8 cellular contexts compared by ENCODE assay signal in genomic region chr2:113217455-113218282, GRCh38. TPM values are rescaled to one million over a fixed set of nuclear protein-coding genes. Genes with fewer than 3 reads are reported as not detected.
DNase-seq lines count a peak whose midpoint lies in the region; ATAC-seq and TF ChIP-seq lines count a peak whose summit lies in the region.
"Had no signal": no experiment of that assay in that cellular context is flagged by ENCODE, and none has a peak within 500 bp of the region (broad histone marks: within the 10 kb centered on the region; RNA-seq: fewer than 3 reads in every experiment).

No MANE protein-coding gene starts in this region.

- peak overlapping the region; percentile 51 for H3K9ac ChIP-seq in Loucy (ENCODE audit: low read depth, low read length, poor library complexity, severe bottlenecking)

- peak overlapping the region; percentile 1; the same call in 1 of the 2 replicates for H2AFZ ChIP-seq in Loucy (ENCODE audit: low read length)

- no peaks in the 10 kb centered on the region for H3K27me3 ChIP-seq in Loucy (ENCODE audit: insufficient read depth, low read length, poor library complexity, severe bottlenecking)
- H3K27me3 ChIP-seq in lung (ENCODE audit: control insufficient read depth, insufficient read depth), result no peaks in the 10 kb centered on the region
- H3K27me3 ChIP-seq in thyroid gland, result no peaks in the 10 kb centered on the region

- H3K36me3 ChIP-seq in Loucy (ENCODE audit: insufficient read depth, low read length) (no peaks in the 10 kb centered on the region), lung (ENCODE audit: control insufficient read depth in 2 of 2, insufficient read depth in 2 of 2, low read length in 2 of 2) (no peaks in the 10 kb centered on the region), thyroid gland (peaks cover 23 to 28% of the 10 kb centered on the region in 2 donors)

- peak in 1 of 2 donors; percentile 42 for TF ChIP-seq POLR2A in thyroid gland (IDR thresholded peaks at IDR 0.05)

- H3K4me2 ChIP-seq in Loucy (ENCODE audit: low read depth, low read length, poor library complexity, severe bottlenecking), result peak overlapping the region; percentile 56

- H3K4me3 ChIP-seq in Loucy (ENCODE audit: low read length, poor library complexity, severe bottlenecking) (peak overlapping the region; percentile 22), lung (no peak overlapping the region), thyroid gland (replicated peaks in 1 of 3) (no peak overlapping the region)

- H3K27me3 Mint-ChIP-seq in chondrocyte (ENCODE audit: low read depth), result no peaks in the 10 kb centered on the region

- H3K9me3 ChIP-seq in Loucy (ENCODE audit: insufficient read depth, low read depth, low read length) (no peaks in the 10 kb centered on the region), lung (ENCODE audit: control insufficient read depth in 2 of 2, insufficient read depth in 1 of 2, low read length in 1 of 2) (no peaks in the 10 kb centered on the region), thyroid gland (no peaks in the 10 kb centered on the region)

- DNase-seq in chondrocyte (ENCODE audit: low spot score), result no peak
- no peak for DNase-seq in lung (ENCODE audit: low spot score)
- peak; percentile 62 to 68 for DNase-seq in thyroid gland
- no peak for DNase-seq in activated CD8-positive, alpha-beta memory T cell treated with anti-CD3 and anti-CD28 coated beads, Interleukin-2, amount 50 U/mL, for 4 hours
- no peak for DNase-seq in DMS 273 (lab: John Stamatoyannopoulos, UW; ENCODE audit: unreplicated experiment)
- no peak for DNase-seq in stimulated activated CD4-positive, alpha-beta T cell treated with anti-CD3 and anti-CD28 coated beads, Interleukin-1b, Interleukin-23, amount 100 ng/mL, for 48 hours
- DNase-seq: NCI-H748 treated with DMSO at 0.1 percent for 48 hours had no signal

- no peaks in the 10 kb centered on the region for H3K36me3 Mint-ChIP-seq in chondrocyte (ENCODE audit: low read depth)

- H3K4me1 Mint-ChIP-seq in chondrocyte (ENCODE audit: low read depth), result peaks cover 30% of the 10 kb centered on the region

- H3K27ac Mint-ChIP-seq in chondrocyte (ENCODE audit: unreplicated experiment), result peak overlapping the region; percentile 82

- H3K4me1 ChIP-seq in Loucy (ENCODE audit: insufficient read depth, low read length, poor library complexity, severe bottlenecking) (peaks cover 39% of the 10 kb centered on the region), lung (ENCODE audit: control insufficient read depth in 2 of 2, insufficient read depth in 2 of 2, low read length in 2 of 2) (peaks cover 0 to 21% of the 10 kb centered on the region in 2 donors), thyroid gland (peaks cover 72 to 98% of the 10 kb centered on the region in 2 donors)

- intact Hi-C loops in thyroid gland (cut with DNase I), result no loop called here

- no peaks in the 10 kb centered on the region for H3K79me2 ChIP-seq in Loucy (ENCODE audit: insufficient read depth, low read length)

- H3K27ac ChIP-seq in lung (ENCODE audit: low read depth in 1 of 2, low read length in 1 of 2) (peak overlapping the region; percentile 26 to 63), thyroid gland (peak overlapping the region; percentile 66 to 92 (median 74))

- no peak for TF ChIP-seq CTCF in Loucy (conservative IDR thresholded peaks at IDR 0.05; ENCODE audit: low read length)
- no peak for TF ChIP-seq CTCF in chondrocyte (IDR thresholded peaks at IDR 0.05)
- no peak for TF ChIP-seq CTCF in lung (IDR thresholded peaks at IDR 0.05; ENCODE audit: control extremely low read depth, extremely low read depth)
- no peak for TF ChIP-seq CTCF in thyroid gland (IDR thresholded peaks at IDR 0.05)

- 44 to 59% methylated on average over 15 of the region's 15 CpGs for WGBS in lung, 2 donors
- 65 to 66% methylated on average over 12 to 15 of the region's 15 CpGs for WGBS in thyroid gland, 2 donors

- H3K9me2 ChIP-seq in Loucy (replicated peaks; ENCODE audit: low read depth, low read length), result no peaks in the 10 kb centered on the region

- no peak for ATAC-seq in lung (ENCODE audit: insufficient read depth, low FRiP score)

- H3F3A ChIP-seq in Loucy (ENCODE audit: low read depth), result no peaks in the 10 kb centered on the region

- no peaks in the 10 kb centered on the region for H3K9me3 Mint-ChIP-seq in chondrocyte (ENCODE audit: low read depth)

- no peaks in the 10 kb centered on the region for H4K20me1 ChIP-seq in Loucy (ENCODE audit: insufficient read depth, low read length, poor library complexity, severe bottlenecking)

- no peak overlapping the region for H3K4me3 Mint-ChIP-seq in chondrocyte (ENCODE audit: unreplicated experiment)

RNA-seq across cellular contexts. Expression of gene PSD4, which starts 43.9 kb away (rescaled TPM):
- total RNA-seq in chondrocyte (5.2 to 5.5 TPM (median 5.2 TPM) in 3 replicates), lung (10 to 100 TPM; 29.6 to 48.1 TPM), thyroid gland (100 to 1,000 TPM in 3 of 4 donors, 10 to 100 TPM in 1; 63.7 to 136 (median 111) TPM)
- polyA plus RNA-seq in lung, result 10 to 100 TPM; 20.9 to 28.5 TPM

Comparison
In these comparisons a context has a peak if more than half of its experiments do, and no peak if none do; other contexts are left out.
1. DNase-seq: peak in thyroid gland (2 of 2); none in chondrocyte (single experiment), lung (single experiment), activated CD8-positive, alpha-beta memory T cell treated with anti-CD3 and anti-CD28 coated beads, Interleukin-2, amount 50 U/mL, for 4 hours (single experiment), DMS 273 (single experiment) and stimulated activated CD4-positive, alpha-beta T cell treated with anti-CD3 and anti-CD28 coated beads, Interleukin-1b, Interleukin-23, amount 100 ng/mL, for 48 hours (single experiment).